ENCODE assay signal across 15 cellular contexts in the genomic region with DNA sequence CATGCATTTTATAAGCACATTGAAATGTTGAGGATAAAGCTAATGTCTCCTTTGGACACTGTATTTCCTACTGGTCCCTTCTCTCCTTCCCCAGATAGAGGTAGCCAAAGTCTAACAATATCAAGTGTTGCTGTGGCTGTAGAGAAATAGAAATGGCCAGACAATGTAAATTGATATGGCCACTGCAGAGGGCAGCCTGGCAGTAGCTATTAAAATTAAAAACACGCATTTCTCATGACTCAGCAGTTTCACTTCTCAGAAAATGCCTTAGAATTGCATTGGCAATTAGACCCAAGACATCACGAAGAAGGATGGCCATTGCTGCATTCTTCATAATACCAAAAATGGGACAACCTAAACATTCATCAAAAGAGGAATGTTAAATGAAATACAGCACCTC. TPM values are rescaled to one million over a fixed set of nuclear protein-coding genes. Genes with fewer than 3 reads are reported as not detected.
DNase-seq lines count a peak whose midpoint lies in the region; TF ChIP-seq lines count a peak whose summit lies in the region.
"Had no signal": no experiment of that assay in that cellular context is flagged by ENCODE, and none has a peak within 500 bp of the region (broad histone marks: within the 10 kb centered on the region; RNA-seq: fewer than 3 reads in every experiment).

No MANE protein-coding gene starts in this region.

- peaks cover 7% of the 10 kb centered on the region for H3K4me1 Mint-ChIP-seq in chondrocyte (ENCODE audit: low read depth)
- H3K4me1 Mint-ChIP-seq: mesothelial cell of epicardium had no signal

- DNase-seq in HT1080 (ENCODE audit: low read depth) (peak; percentile 8), NOMO-1 treated with DMSO at 0.1 percent for 48 hours (lab: John Stamatoyannopoulos, UW; ENCODE audit: unreplicated experiment) (peak; percentile 63), chondrocyte (ENCODE audit: low spot score) (no peak), myocyte (ENCODE audit: low read depth) (peak; percentile 63), DMS 273 (lab: John Stamatoyannopoulos, UW; ENCODE audit: unreplicated experiment) (no peak), anterior cingulate cortex (lab: John Stamatoyannopoulos, UW) (no peak), NCI-H1048 (lab: John Stamatoyannopoulos, UW) (no peak)
- DNase-seq in stimulated activated CD4-positive, alpha-beta T cell treated with anti-CD3 and anti-CD28 coated beads, Interleukin-4, amount 100 ng/mL, for 4 hours = no peak
- DNase-seq: activated T-cell treated with anti-CD3 and anti-CD28 coated beads for 4 hours; NCI-H2171 treated with DMSO at 0.1 percent for 48 hours; stimulated activated naive CD4-positive, alpha-beta T cell had no signal

- H3K36me3 Mint-ChIP-seq in chondrocyte (ENCODE audit: low read depth) = no peaks in the 10 kb centered on the region
- H3K36me3 Mint-ChIP-seq: CD14-positive monocyte, mesothelial cell of epicardium had no signal

- H3K27ac Mint-ChIP-seq in chondrocyte (ENCODE audit: unreplicated experiment) = no peak overlapping the region
- H3K27ac Mint-ChIP-seq: dendritic cell treated with granulocyte-macrophage colony-stimulating factor and Interleukin-4, amounts not matched to agents 40 ng/mL and 50 ng/mL, for 4 days; mesothelial cell of epicardium; T-helper 1 cell treated with Interleukin-12 subunit alpha and Interleukin-12 subunit beta and Interleukin-4 antibody, amounts not matched to agents 30 μg/mL and 1 μg/mL, for 36 hours had no signal

- no peak overlapping the region for H3K4me3 Mint-ChIP-seq in chondrocyte (ENCODE audit: unreplicated experiment)
- H3K4me3 Mint-ChIP-seq: CD14-positive monocyte; dendritic cell treated with granulocyte-macrophage colony-stimulating factor and Interleukin-4, amounts not matched to agents 40 ng/mL and 50 ng/mL, for 4 days; mesothelial cell of epicardium; T-helper 1 cell treated with Interleukin-12 subunit alpha and Interleukin-12 subunit beta and Interleukin-4 antibody, amounts not matched to agents 30 μg/mL and 1 μg/mL, for 36 hours had no signal

- TF ChIP-seq CTCF in chondrocyte (IDR thresholded peaks at IDR 0.05) = peak; percentile 51

- H3K27me3 Mint-ChIP-seq in chondrocyte (ENCODE audit: low read depth) = no peaks in the 10 kb centered on the region

- peaks cover 20% of the 10 kb centered on the region for H3K9me3 Mint-ChIP-seq in chondrocyte (ENCODE audit: low read depth)
- H3K9me3 Mint-ChIP-seq: dendritic cell treated with granulocyte-macrophage colony-stimulating factor and Interleukin-4, amounts not matched to agents 40 ng/mL and 50 ng/mL, for 4 days had no signal

RNA-seq across cellular contexts. Expression of a gene that starts 46.8 kb away (rescaled TPM):
- total RNA-seq in HT1080 (2014; rRNA removed; shearing (Covaris generic)) = 2.6 and 5.1 TPM in 2 replicates
- 4.1 and 4.6 TPM in 2 replicates for polyA plus RNA-seq in HT1080 (2015; cell fraction: cytosol; rRNA removed)
- polyA plus RNA-seq in HT1080 (2015; cell fraction: nucleus; rRNA removed) = 12.9 and 20.9 TPM in 2 replicates
- total RNA-seq in chondrocyte = 32.0 to 32.2 TPM (median 32.2 TPM) in 3 replicates
- total RNA-seq in myocyte = 12.3 and 13.7 TPM in 2 replicates
- polyA plus RNA-seq in myocyte (2012) = 6.4 TPM

Comparison
In these comparisons a context has a peak if more than half of its experiments do, and no peak if none do; other contexts are left out.
1. DNase-seq: peak in HT1080 (single experiment), NOMO-1 treated with DMSO at 0.1 percent for 48 hours (single experiment) and myocyte (single experiment); none in chondrocyte (single experiment), stimulated activated CD4-positive, alpha-beta T cell treated with anti-CD3 and anti-CD28 coated beads, Interleukin-4, amount 100 ng/mL, for 4 hours (0 of 2), DMS 273 (single experiment), anterior cingulate cortex (0 of 58) and NCI-H1048 (single experiment).